9 cellular contexts compared by ENCODE assay signal in genomic region chr4:121041307-121042090, GRCh38. TPM values are rescaled to one million over a fixed set of nuclear protein-coding genes. Genes with fewer than 3 reads are reported as not detected.
DNase-seq lines count a peak whose midpoint lies in the region; ATAC-seq and TF ChIP-seq lines count a peak whose summit lies in the region.
"Had no signal": no experiment of that assay in that cellular context is flagged by ENCODE, and none has a peak within 500 bp of the region (broad histone marks: within the 10 kb centered on the region; RNA-seq: fewer than 3 reads in every experiment).

No MANE protein-coding gene starts in this region.

- H3K4me1 ChIP-seq in DND-41 (ENCODE audit: insufficient read depth, low read length), result peaks cover 8% of the 10 kb centered on the region; the same call in 1 of the 2 replicates

- H3K79me2 ChIP-seq in DND-41 (ENCODE audit: insufficient read depth, low read length), result no peaks in the 10 kb centered on the region

- H3K36me3 Mint-ChIP-seq in activated T-cell treated with anti-CD3 and anti-CD28 coated beads, Interleukin-2, amount 50 U/mL, for 72 hours (ENCODE audit: insufficient read depth in 2 of 2), result no peaks in the 10 kb centered on the region

- H3K9me3 ChIP-seq in DND-41 (ENCODE audit: insufficient read depth, low read length, severe bottlenecking), result no peaks in the 10 kb centered on the region

- no peak overlapping the region for H3K4me3 ChIP-seq in DND-41 (ENCODE audit: low read depth in 1 of 2, low read length in 2 of 2)

- no peak overlapping the region for H3K27ac ChIP-seq in DND-41 (ENCODE audit: low read length)

- no peak overlapping the region for H2AFZ ChIP-seq in DND-41 (ENCODE audit: low read depth, low read length)

- H3K4me1 Mint-ChIP-seq in activated T-cell treated with anti-CD3 and anti-CD28 coated beads, Interleukin-2, amount 50 U/mL, for 72 hours (ENCODE audit: low read depth), result peaks cover 27% of the 10 kb centered on the region

- peak overlapping the region; percentile 41 to 55 for H3K4me3 Mint-ChIP-seq in activated T-cell treated with anti-CD3 and anti-CD28 coated beads, Interleukin-2, amount 50 U/mL, for 72 hours

- no peak overlapping the region for H3K27ac Mint-ChIP-seq in activated T-cell treated with anti-CD3 and anti-CD28 coated beads, Interleukin-2, amount 50 U/mL, for 72 hours

- H3K9ac ChIP-seq in DND-41 (ENCODE audit: low read depth, low read length), result no peak overlapping the region

- no peak for TF ChIP-seq CTCF in DND-41 (IDR thresholded peaks at IDR 0.05; ENCODE audit: borderline replicate concordance, extremely low read depth, low read length, poor library complexity, severe bottlenecking)

- no peak overlapping the region for H3K4me2 ChIP-seq in DND-41 (ENCODE audit: insufficient read depth, low read length)

- DNase-seq in DND-41 (peak; percentile 18), NCI-H2171 treated with DMSO at 0.1 percent for 48 hours (lab: John Stamatoyannopoulos, UW) (no peak), NCI-H748 treated with DMSO at 0.1 percent for 48 hours (lab: John Stamatoyannopoulos, UW) (no peak), UCSD-AML1 (lab: John Stamatoyannopoulos, UW; ENCODE audit: unreplicated experiment) (no peak), DMS114 treated with DMSO at 0.1 percent for 48 hours (lab: John Stamatoyannopoulos, UW; ENCODE audit: unreplicated experiment) (no peak)
- peak; percentile 51 to 58 for DNase-seq in activated T-cell treated with anti-CD3 and anti-CD28 coated beads, Interleukin-2, amount 50 U/mL, for 72 hours
- DNase-seq: occipital lobe had no signal

- H3K36me3 ChIP-seq in DND-41 (ENCODE audit: insufficient read depth, low read length), result no peaks in the 10 kb centered on the region

- no peaks in the 10 kb centered on the region for H3K9me3 Mint-ChIP-seq in activated T-cell treated with anti-CD3 and anti-CD28 coated beads, Interleukin-2, amount 50 U/mL, for 72 hours

- no peaks in the 10 kb centered on the region; the same call in 1 of the 2 replicates for H4K20me1 ChIP-seq in DND-41 (ENCODE audit: insufficient read depth, low read length)

- ATAC-seq in DND-41 (ENCODE audit: insufficient read depth, low read depth) (peak; percentile 99), GM19351 (IDR thresholded peaks at IDR 0.05; ENCODE audit: unreplicated experiment) (peak; percentile 99), HG03060 (IDR thresholded peaks at IDR 0.05; ENCODE audit: low read depth, unreplicated experiment) (peak; percentile 99)
- peak; percentile 100 for ATAC-seq in activated T-cell treated with anti-CD3 and anti-CD28 coated beads, Interleukin-2, amount 50 U/mL, for 72 hours (replicated peaks in 1 of 2)

- H3K27me3 Mint-ChIP-seq in activated T-cell treated with anti-CD3 and anti-CD28 coated beads, Interleukin-2, amount 50 U/mL, for 72 hours (ENCODE audit: low read depth), result peaks cover 49% of the 10 kb centered on the region

- peaks cover 5% of the 10 kb centered on the region for H3K27me3 ChIP-seq in DND-41 (ENCODE audit: insufficient read depth, low read length, poor library complexity)

RNA-seq across cellular contexts. Expression of gene NDNF, which starts 30.8 kb away (rescaled TPM):
- under 1 TPM; 0.34 to 0.35 TPM for total RNA-seq in activated T-cell treated with anti-CD3 and anti-CD28 coated beads, Interleukin-2, amount 50 U/mL, for 72 hours

Comparison
In these comparisons a context has a peak if more than half of its experiments do, and no peak if none do; other contexts are left out.
1. DNase-seq: peak in DND-41 (single experiment) and activated T-cell treated with anti-CD3 and anti-CD28 coated beads, Interleukin-2, amount 50 U/mL, for 72 hours (2 of 2); none in NCI-H2171 treated with DMSO at 0.1 percent for 48 hours (single experiment), NCI-H748 treated with DMSO at 0.1 percent for 48 hours (single experiment), UCSD-AML1 (single experiment) and DMS114 treated with DMSO at 0.1 percent for 48 hours (single experiment).
2. Peak in every context shown above with its lines, with median percentiles within 50 percentile points of each other: ATAC-seq.